In genomic region chr14:59482120-59482434, GRCh38 we compare ENCODE assay signal across 9 cellular contexts. TPM values are rescaled to one million over a fixed set of nuclear protein-coding genes. Genes with fewer than 3 reads are reported as not detected.
DNase-seq lines count a peak whose midpoint lies in the region; ATAC-seq and TF ChIP-seq lines count a peak whose summit lies in the region.
"Had no signal": no experiment of that assay in that cellular context is flagged by ENCODE, and none has a peak within 500 bp of the region (broad histone marks: within the 10 kb centered on the region; RNA-seq: fewer than 3 reads in every experiment).

No MANE protein-coding gene starts in this region.

- H3K36me3 Mint-ChIP-seq in activated naive CD8-positive, alpha-beta T cell treated with anti-CD3 and anti-CD28 coated beads, Interleukin-2, amount 10 ng/mL, durations not matched to agents 7 days and 5 days: peaks cover 13% of the 10 kb centered on the region

- intact Hi-C loops in left ventricle myocardium inferior (cut with micrococcal nuclease): no loop called here
- intact Hi-C loops in Right ventricle myocardium superior (cut with DNase I): no loop called here
- intact Hi-C loops in upper lobe of right lung (cut with DNase I): no loop called here

- H2BK5ac ChIP-seq in neuronal stem cell (ENCODE audit: low read length): no peak overlapping the region

- H3K27ac ChIP-seq in left ventricle myocardium inferior (replicated peaks): peak overlapping the region; percentile 93
- H3K27ac ChIP-seq in upper lobe of right lung: peak overlapping the region; percentile 95
- H3K27ac ChIP-seq in neuronal stem cell (replicated peaks; ENCODE audit: low read length): no peak overlapping the region
- H3K27ac ChIP-seq: colonic mucosa had no signal

- H3K9me3 Mint-ChIP-seq in activated naive CD8-positive, alpha-beta T cell treated with anti-CD3 and anti-CD28 coated beads, Interleukin-2, amount 10 ng/mL, durations not matched to agents 7 days and 5 days: no peaks in the 10 kb centered on the region

- peak overlapping the region; percentile 91 for H3K27ac Mint-ChIP-seq in activated naive CD8-positive, alpha-beta T cell treated with anti-CD3 and anti-CD28 coated beads, Interleukin-2, amount 10 ng/mL, durations not matched to agents 7 days and 5 days

- ATAC-seq in Right ventricle myocardium superior (ENCODE audit: poor library complexity) (no peak), upper lobe of right lung (no peak)
- no peak for ATAC-seq in activated naive CD8-positive, alpha-beta T cell treated with anti-CD3 and anti-CD28 coated beads, Interleukin-2, amount 10 ng/mL, durations not matched to agents 7 days and 5 days (ENCODE audit: low read depth)

- H2BK12ac ChIP-seq in neuronal stem cell (ENCODE audit: low read length): no peak overlapping the region

- POLR2A ChIA-PET in activated naive CD8-positive, alpha-beta T cell treated with anti-CD3 and anti-CD28 coated beads, Interleukin-2, amount 10 ng/mL, durations not matched to agents 7 days and 5 days (lab: Charles Lee): interaction anchor here (1.2 kb wide), 2 partner anchors 18 to 293 kb away, joined by 4 read pairs; partner anchors contain the start of gene DAAM1

- H4K91ac ChIP-seq in neuronal stem cell (ENCODE audit: low read depth, low read length, poor library complexity): no peak overlapping the region

- no peak overlapping the region for H2BK15ac ChIP-seq in neuronal stem cell (ENCODE audit: low read length)

- no peak overlapping the region for H3K14ac ChIP-seq in neuronal stem cell (ENCODE audit: low read length)

- no peaks in the 10 kb centered on the region for H3K9me3 ChIP-seq in left ventricle myocardium inferior (replicated peaks)
- no peaks in the 10 kb centered on the region for H3K9me3 ChIP-seq in upper lobe of right lung
- H3K9me3 ChIP-seq in neuronal stem cell (replicated peaks in 1 of 2; ENCODE audit: control insufficient read depth in 2 of 2, insufficient read depth in 1 of 2, low read depth in 1 of 2, low read length in 2 of 2): peaks cover 0 to 7% of the 10 kb centered on the region in 2 donors
- H3K9me3 ChIP-seq: colonic mucosa had no signal

- H3K4me1 Mint-ChIP-seq in activated naive CD8-positive, alpha-beta T cell treated with anti-CD3 and anti-CD28 coated beads, Interleukin-2, amount 10 ng/mL, durations not matched to agents 7 days and 5 days: peaks cover 47% of the 10 kb centered on the region

- H3K27me3 ChIP-seq in left ventricle myocardium inferior (ENCODE audit: low read depth): no peaks in the 10 kb centered on the region
- no peaks in the 10 kb centered on the region for H3K27me3 ChIP-seq in kidney epithelial cell (ENCODE audit: control insufficient read depth, insufficient read depth, low read length)
- H3K27me3 ChIP-seq in upper lobe of right lung: no peaks in the 10 kb centered on the region
- peaks cover 0 to 2% (median 0%) of the 10 kb centered on the region in 3 experiments for H3K27me3 ChIP-seq in neuronal stem cell (ENCODE audit: control insufficient read depth in 3 of 3, insufficient read depth in 3 of 3, low read depth in 1 of 3, low read length in 3 of 3)
- H3K27me3 ChIP-seq: colonic mucosa had no signal

- DNase-seq in left ventricle myocardium inferior: no peak
- DNase-seq in Right ventricle myocardium superior: no peak
- no peak for DNase-seq in activated naive CD8-positive, alpha-beta T cell treated with anti-CD3 and anti-CD28 coated beads, Interleukin-2, amount 10 ng/mL, durations not matched to agents 7 days and 5 days
- DNase-seq in kidney epithelial cell (ENCODE audit: low read depth): no peak
- DNase-seq in upper lobe of right lung: no peak
- DNase-seq in NCI-H748 (lab: John Stamatoyannopoulos, UW; ENCODE audit: unreplicated experiment): no peak
- no peak for DNase-seq in activated effector memory CD4-positive, alpha-beta T cell treated with Interleukin-2 at 50 U/mL for 16 hours
- DNase-seq in neuronal stem cell (ENCODE audit: low spot score): no peak

- no peak overlapping the region for H4K8ac ChIP-seq in neuronal stem cell (ENCODE audit: low read depth, low read length)

- H3K9ac ChIP-seq in neuronal stem cell (ENCODE audit: low read depth, low read length, poor library complexity): no peak overlapping the region

- H3K4ac ChIP-seq in neuronal stem cell (ENCODE audit: low read length): no peak overlapping the region

- H3K36me3 ChIP-seq in left ventricle myocardium inferior (peaks cover 11% of the 10 kb centered on the region), kidney epithelial cell (ENCODE audit: control insufficient read depth, insufficient read depth, low read length) (no peaks in the 10 kb centered on the region), upper lobe of right lung (peaks cover 7% of the 10 kb centered on the region), neuronal stem cell (replicated peaks in 1 of 2; ENCODE audit: control insufficient read depth in 2 of 2, insufficient read depth in 2 of 2, low read length in 2 of 2) (peaks cover 4 to 37% of the 10 kb centered on the region in 2 donors)
- H3K36me3 ChIP-seq: colonic mucosa had no signal

- no peak overlapping the region for H2AFZ ChIP-seq in neuronal stem cell (ENCODE audit: low read length)

- peaks cover 9% of the 10 kb centered on the region for H3K79me1 ChIP-seq in neuronal stem cell (ENCODE audit: low read depth, low read length)

- TF ChIP-seq CTCF in left ventricle myocardium inferior (IDR thresholded peaks at IDR 0.05; ENCODE audit: borderline replicate concordance) (no peak), kidney epithelial cell (IDR thresholded peaks at IDR 0.05; ENCODE audit: insufficient read depth, low read length, poor library complexity, severe bottlenecking) (no peak), upper lobe of right lung (IDR thresholded peaks at IDR 0.05) (no peak)

- no peaks in the 10 kb centered on the region for H3K27me3 Mint-ChIP-seq in activated naive CD8-positive, alpha-beta T cell treated with anti-CD3 and anti-CD28 coated beads, Interleukin-2, amount 10 ng/mL, durations not matched to agents 7 days and 5 days

- no peak overlapping the region for H3K18ac ChIP-seq in neuronal stem cell (ENCODE audit: low read length)

- peak overlapping the region; percentile 92 for H3K4me3 Mint-ChIP-seq in activated naive CD8-positive, alpha-beta T cell treated with anti-CD3 and anti-CD28 coated beads, Interleukin-2, amount 10 ng/mL, durations not matched to agents 7 days and 5 days

- no peak overlapping the region for H2AK5ac ChIP-seq in neuronal stem cell (ENCODE audit: low read depth, low read length)

- H3K4me3 ChIP-seq in left ventricle myocardium inferior (peak overlapping the region; percentile 79), kidney epithelial cell (ENCODE audit: low read depth, low read length) (peak overlapping the region; percentile 83), upper lobe of right lung (peak overlapping the region; percentile 92), neuronal stem cell (ENCODE audit: low read length in 2 of 2) (no peak overlapping the region)

- H3K4me2 ChIP-seq in neuronal stem cell (ENCODE audit: insufficient read depth, low read length, poor library complexity, severe bottlenecking): no peak overlapping the region

- H3K4me1 ChIP-seq in left ventricle myocardium inferior (peaks cover 68% of the 10 kb centered on the region), upper lobe of right lung (peaks cover 39% of the 10 kb centered on the region), neuronal stem cell (ENCODE audit: control insufficient read depth in 2 of 2, insufficient read depth in 1 of 2, low read depth in 1 of 2, low read length in 2 of 2) (peaks cover 4 to 8% of the 10 kb centered on the region in 2 donors)

- no peak overlapping the region for H2BK120ac ChIP-seq in neuronal stem cell (ENCODE audit: low read depth, low read length)

- no peak overlapping the region for H3K23ac ChIP-seq in neuronal stem cell (ENCODE audit: low read depth, low read length, poor library complexity)

RNA-seq across cellular contexts. Expression of gene L3HYPDH, which starts 2.1 kb away (rescaled TPM):
- 9.1 TPM for total RNA-seq in left ventricle myocardium inferior
- total RNA-seq in Right ventricle myocardium superior: 9.1 TPM
- 10 to 100 TPM; 23.5 to 32.8 TPM for total RNA-seq in activated naive CD8-positive, alpha-beta T cell treated with anti-CD3 and anti-CD28 coated beads, Interleukin-2, amount 10 ng/mL, durations not matched to agents 7 days and 5 days
- 21.1 and 31.0 TPM in 2 replicates for total RNA-seq in kidney epithelial cell
- total RNA-seq in upper lobe of right lung: 19.5 TPM
- polyA plus RNA-seq in neuronal stem cell (2013, experiment 1 of 2): 7.4 TPM
- 6.7 TPM for polyA plus RNA-seq in neuronal stem cell (2013, experiment 2 of 2)

RNA-seq across cellular contexts. Expression of gene JKAMP, which starts 2.2 kb away (rescaled TPM):
- total RNA-seq in left ventricle myocardium inferior: 23.5 TPM
- total RNA-seq in Right ventricle myocardium superior: 22.3 TPM
- total RNA-seq in activated naive CD8-positive, alpha-beta T cell treated with anti-CD3 and anti-CD28 coated beads, Interleukin-2, amount 10 ng/mL, durations not matched to agents 7 days and 5 days: 10 to 100 TPM; 31.5 to 35.9 TPM
- 56.9 and 66.7 TPM in 2 replicates for total RNA-seq in kidney epithelial cell
- 34.4 TPM for total RNA-seq in upper lobe of right lung
- polyA plus RNA-seq in neuronal stem cell (2013, experiment 1 of 2): 77.2 TPM
- polyA plus RNA-seq in neuronal stem cell (2013, experiment 2 of 2): 79.3 TPM

RNA-seq across cellular contexts. Expression of gene GPR135, which starts 16.9 kb away (rescaled TPM):
- total RNA-seq in left ventricle myocardium inferior (2.2 TPM), Right ventricle myocardium superior (1.4 TPM), kidney epithelial cell (0.71 and 1.9 TPM in 2 replicates), upper lobe of right lung (2.1 TPM)
- 1 to 10 TPM; 1.5 to 2.4 TPM for total RNA-seq in activated naive CD8-positive, alpha-beta T cell treated with anti-CD3 and anti-CD28 coated beads, Interleukin-2, amount 10 ng/mL, durations not matched to agents 7 days and 5 days
- polyA plus RNA-seq in neuronal stem cell (2013, experiment 1 of 2): 1.1 TPM
- 1.1 TPM for polyA plus RNA-seq in neuronal stem cell (2013, experiment 2 of 2)

Comparison
In these comparisons a context has a peak if more than half of its experiments do, and no peak if none do; other contexts are left out.
1. H3K4me3 ChIP-seq: peak in left ventricle myocardium inferior (single experiment), kidney epithelial cell (single experiment) and upper lobe of right lung (single experiment); none in neuronal stem cell (0 of 2).